In the genomic region with DNA sequence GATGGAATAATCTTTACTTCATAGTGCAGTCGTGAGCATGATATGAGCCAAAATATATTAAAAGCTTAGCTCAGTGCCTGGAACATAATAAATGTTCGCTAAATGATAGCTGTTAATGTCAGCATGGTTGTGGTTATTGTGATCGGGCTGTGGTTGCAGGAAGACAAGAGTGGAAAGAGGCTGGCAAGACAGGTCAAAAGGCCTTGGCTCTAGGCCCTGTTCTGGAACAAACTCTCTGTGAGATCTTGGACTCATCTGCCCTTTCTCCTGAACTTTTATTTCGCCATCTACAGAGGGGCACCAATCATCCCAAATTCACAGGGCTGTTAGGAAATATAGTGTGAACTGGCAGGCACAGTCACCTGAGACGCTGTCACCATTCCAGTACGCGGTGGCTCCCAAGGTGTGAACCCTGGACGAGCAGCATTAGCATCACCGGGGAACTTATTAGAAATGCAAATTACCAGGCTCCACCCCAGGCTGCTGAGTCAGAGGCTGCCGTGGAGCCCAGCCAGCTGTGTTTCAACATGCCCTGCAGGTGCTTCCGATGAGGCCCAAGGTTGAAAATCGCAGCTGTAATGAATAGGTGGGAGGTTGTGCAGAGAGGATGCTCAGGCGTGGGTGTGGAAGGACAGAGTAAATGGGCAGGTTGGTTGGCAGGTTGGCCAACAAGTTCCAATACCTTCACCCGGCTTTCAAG, we compare ENCODE assay signal across 9 cellular contexts. TPM values are rescaled to one million over a fixed set of nuclear protein-coding genes. Genes with fewer than 3 reads are reported as not detected.
DNase-seq lines count a peak whose midpoint lies in the region; ATAC-seq and TF ChIP-seq lines count a peak whose summit lies in the region.
"Had no signal": no experiment of that assay in that cellular context is flagged by ENCODE, and none has a peak within 500 bp of the region (broad histone marks: within the 10 kb centered on the region; RNA-seq: fewer than 3 reads in every experiment).

No MANE protein-coding gene starts in this region.

- no peak overlapping the region for H2AFZ ChIP-seq in hepatocyte

- H3K4me3 ChIP-seq in RWPE2 (ENCODE audit: severe bottlenecking) (no peak overlapping the region), hepatocyte (no peak overlapping the region)
- H3K4me3 ChIP-seq: heart right ventricle had no signal

- H3K79me2 ChIP-seq in hepatocyte = no peaks in the 10 kb centered on the region

- H3K27ac ChIP-seq in RWPE2 (ENCODE audit: poor library complexity, severe bottlenecking) = peak overlapping the region; percentile 45
- no peak overlapping the region for H3K27ac ChIP-seq in hepatocyte
- H3K27ac ChIP-seq: heart right ventricle had no signal

- WGBS in hepatocyte (ENCODE audit: low lambda C conversion rate, missing lambda C conversion rate) = 67% methylated on average over 14 of the region's 14 CpGs

- TF ChIP-seq CTCF in RWPE2 (IDR thresholded peaks at IDR 0.05; ENCODE audit: poor library complexity, severe bottlenecking) (no peak), hepatocyte (IDR thresholded peaks at IDR 0.05; ENCODE audit: poor library complexity) (no peak)

- no peaks in the 10 kb centered on the region for H3K27me3 ChIP-seq in RWPE2 (ENCODE audit: insufficient read depth, poor library complexity, severe bottlenecking)
- H3K27me3 ChIP-seq in hepatocyte = no peaks in the 10 kb centered on the region
- H3K27me3 ChIP-seq: heart right ventricle had no signal

- H3K9me3 ChIP-seq in RWPE2 (ENCODE audit: severe bottlenecking) = no peaks in the 10 kb centered on the region
- H3K9me3 ChIP-seq in hepatocyte (ENCODE audit: low read depth) = no peaks in the 10 kb centered on the region
- H3K9me3 ChIP-seq: heart right ventricle had no signal

- H3K4me2 ChIP-seq in hepatocyte = no peak overlapping the region

- ATAC-seq in GM19324 (IDR thresholded peaks at IDR 0.05; ENCODE audit: low FRiP score, unreplicated experiment) = peak; percentile 72
- ATAC-seq in HG03095 (IDR thresholded peaks at IDR 0.05; ENCODE audit: unreplicated experiment) = peak; percentile 81
- ATAC-seq in RWPE2 (ENCODE audit: low read depth) = peak; percentile 80
- ATAC-seq: activated CD8-positive, alpha-beta T cell treated with anti-CD3 and anti-CD28 coated beads, Interleukin-2, amount 10 ng/mL, durations not matched to agents 7 days and 5 days had no signal

- H3K36me3 ChIP-seq in RWPE2 (ENCODE audit: low read depth) (peaks cover under 1% of the 10 kb centered on the region; the same call in 1 of the 2 replicates), hepatocyte (replicated peaks; ENCODE audit: insufficient read depth, low read depth) (no peaks in the 10 kb centered on the region)

- H3K9me2 ChIP-seq in hepatocyte (replicated peaks; ENCODE audit: insufficient read depth) = no peaks in the 10 kb centered on the region

- no peaks in the 10 kb centered on the region for H4K20me1 ChIP-seq in hepatocyte (ENCODE audit: insufficient read depth, poor library complexity, severe bottlenecking)

- H3K4me1 ChIP-seq in RWPE2 (ENCODE audit: insufficient read depth, poor library complexity, severe bottlenecking) = peaks cover 21% of the 10 kb centered on the region
- peaks cover 9% of the 10 kb centered on the region for H3K4me1 ChIP-seq in hepatocyte (ENCODE audit: insufficient read depth)

- DNase-seq in RWPE2 (ENCODE audit: low spot score) (peak; percentile 87), mucosa of gallbladder (ENCODE audit: low spot score) (peak; percentile 77), glomerular visceral epithelial cell (ENCODE audit: extremely low spot score) (no peak), NCI-H2029 treated with DMSO at 0.1 percent for 48 hours (lab: John Stamatoyannopoulos, UW) (no peak), hepatocyte (ENCODE audit: low spot score) (no peak)
- DNase-seq: activated CD8-positive, alpha-beta T cell treated with anti-CD3 and anti-CD28 coated beads, Interleukin-2, amount 10 ng/mL, durations not matched to agents 7 days and 5 days; heart right ventricle had no signal

RNA-seq across cellular contexts. Expression of a gene that starts 50.2 kb away (rescaled TPM):
- total RNA-seq in mucosa of gallbladder (54.7 TPM), hepatocyte (21.6 and 43.7 TPM in 2 replicates)
- polyA plus RNA-seq in hepatocyte = 39.4 and 45.6 TPM in 2 replicates

Comparison
In these comparisons a context has a peak if more than half of its experiments do, and no peak if none do; other contexts are left out.
1. DNase-seq: peak in RWPE2 (single experiment) and mucosa of gallbladder (single experiment); none in glomerular visceral epithelial cell (single experiment), NCI-H2029 treated with DMSO at 0.1 percent for 48 hours (single experiment) and hepatocyte (single experiment).
2. Peak in every context shown above with its lines, with median percentiles within 50 percentile points of each other: ATAC-seq.